ENCODE assay signal across 8 cellular contexts in the genomic region with DNA sequence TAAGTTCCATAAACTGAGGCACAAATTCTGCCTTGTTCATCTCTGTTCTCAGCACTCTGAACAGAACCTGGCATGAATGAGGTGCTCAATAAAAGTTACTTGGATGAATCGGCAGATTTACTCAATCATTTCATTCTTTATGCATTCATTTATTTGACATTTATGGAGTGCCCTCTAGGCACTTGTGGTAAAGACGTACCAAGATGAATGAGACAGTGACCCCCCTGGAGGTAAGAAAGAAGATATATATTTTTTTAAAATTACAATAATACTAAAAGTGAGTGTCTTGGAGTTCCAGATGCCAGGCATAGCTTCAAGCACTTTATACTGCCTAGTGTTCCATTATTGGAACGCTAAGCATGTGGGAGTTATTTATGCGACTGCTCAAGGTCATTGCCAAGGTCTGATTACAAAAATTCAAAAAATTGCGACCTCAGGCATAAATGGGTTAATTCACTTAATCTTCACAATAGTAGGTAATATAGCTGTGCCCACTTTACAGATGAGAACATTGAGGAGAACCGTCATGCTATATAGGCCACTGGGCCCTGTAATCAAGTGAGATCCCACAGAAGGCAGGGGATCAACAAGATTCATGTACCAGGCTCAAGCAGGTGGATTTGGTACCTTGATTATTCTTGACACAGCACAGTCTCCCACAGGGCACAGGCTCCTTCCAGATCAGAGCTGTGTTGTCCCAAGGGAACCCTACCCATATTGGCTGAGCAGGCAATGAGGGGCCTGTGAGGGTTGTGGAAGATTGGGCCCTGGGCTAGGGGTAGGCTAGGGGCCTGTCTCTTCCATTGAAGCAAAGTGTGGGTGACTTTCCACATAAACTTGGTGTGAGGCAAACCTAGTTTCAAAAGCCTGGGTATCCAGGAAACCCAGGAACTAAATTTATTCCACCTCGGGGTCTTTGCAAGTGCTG. TPM values are rescaled to one million over a fixed set of nuclear protein-coding genes. Genes with fewer than 3 reads are reported as not detected.
A peak's percentile ranks its signal among the peaks of the same experiment; 100 is the strongest.
DNase-seq lines count a peak whose midpoint lies in the region; ATAC-seq and TF ChIP-seq lines count a peak whose summit lies in the region.

No MANE protein-coding gene starts in this region.

- H3K27me3 Mint-ChIP-seq in activated B cell treated with CpG ODN at 0.5 μM for 24 hours, result no peaks in the 10 kb centered on the region

- peak overlapping the region in 1 of 2 experiments; percentile 39; a peak in 1 of 4 replicates for H3K4me3 ChIP-seq in SK-N-SH (ENCODE audit: low read depth in 2 of 2, low read length in 1 of 2)
- H3K4me3 ChIP-seq in iPS-18c (ENCODE audit: insufficient read depth, low read depth, low read length), result peak overlapping the region; percentile 49; the same call in 1 of the 2 replicates
- peak overlapping the region in 3 of 4 donors; percentile 36 to 48 (median 37) for H3K4me3 ChIP-seq in stomach

- no peaks in the 10 kb centered on the region for H3K9me3 ChIP-seq in SK-N-SH
- no peaks in the 10 kb centered on the region for H3K9me3 ChIP-seq in iPS-18c (ENCODE audit: control insufficient read depth, insufficient read depth, low read length)
- no peaks in the 10 kb centered on the region for H3K9me3 ChIP-seq in stomach

- no peaks in the 10 kb centered on the region for H3K36me3 Mint-ChIP-seq in activated B cell treated with CpG ODN at 0.5 μM for 24 hours (ENCODE audit: low read depth)

- H3K36me3 ChIP-seq in SK-N-SH (replicated peaks in 1 of 2; ENCODE audit: control insufficient read depth in 1 of 2, insufficient read depth in 2 of 2, low read length in 1 of 2), result no peaks in the 10 kb centered on the region
- no peaks in the 10 kb centered on the region for H3K36me3 ChIP-seq in stomach

- H4K20me1 ChIP-seq in SK-N-SH (ENCODE audit: insufficient read depth), result no peaks in the 10 kb centered on the region

- 0 out of 2 replicates have a peak overlapping the region, but pooled peaks have one; percentile 61 for H2AFZ ChIP-seq in SK-N-SH (ENCODE audit: low read depth)

- intact Hi-C loops in activated B cell treated with CpG ODN at 0.5 μM for 24 hours (cut with micrococcal nuclease) (loop anchor here (1.0 to 2.0 kb wide), 4 partner anchors 73 to 203 kb away; no protein-coding TSS in a partner anchor), stomach (cut with DNase I; ENCODE audit: low total_unique reads) (no loop called here)

- peak overlapping the region; percentile 73 for H3K4me3 Mint-ChIP-seq in activated B cell treated with CpG ODN at 0.5 μM for 24 hours

- H3K27ac Mint-ChIP-seq in activated B cell treated with CpG ODN at 0.5 μM for 24 hours, result peak overlapping the region; percentile 77

- 80% methylated on average over 7 of the region's 7 CpGs for WGBS in SK-N-SH (ENCODE audit: low lambda C conversion rate)
- WGBS in stomach, 5 donors, result 80 to 86% (median 82%) methylated on average over 7 of the region's 7 CpGs

- H3K4me1 Mint-ChIP-seq in activated B cell treated with CpG ODN at 0.5 μM for 24 hours, result peaks cover 31% of the 10 kb centered on the region

- H3F3A ChIP-seq in SK-N-SH (replicated peaks; ENCODE audit: insufficient read depth), result peaks cover 10% of the 10 kb centered on the region

- TF ChIP-seq CTCF in SK-N-SH (IDR thresholded peaks at IDR 0.05) (no peak), activated B cell treated with CpG ODN at 0.5 μM for 24 hours (IDR thresholded peaks at IDR 0.05) (no peak), stomach (IDR thresholded peaks at IDR 0.05) (no peak)

- H3K79me2 ChIP-seq in SK-N-SH (ENCODE audit: insufficient read depth), result no peaks in the 10 kb centered on the region

- H3K4me1 ChIP-seq in SK-N-SH (ENCODE audit: control insufficient read depth in 1 of 2, insufficient read depth in 2 of 2, low read depth in 1 of 2, low read length in 1 of 2), result peaks cover 7 to 25% of the 10 kb centered on the region in 2 experiments; a peak in 3 of 4 replicates
- peaks cover 39 to 77% (median 60%) of the 10 kb centered on the region in 4 donors for H3K4me1 ChIP-seq in stomach

- TF ChIP-seq POLR2A in stomach (IDR thresholded peaks at IDR 0.05), result no peak

- CTCF ChIA-PET in SK-N-SH (lab: Yijun Ruan, JAX) (interaction anchor here (0.7 to 1.7 kb wide), 5 partner anchors 9 to 107 kb away, joined by 3 to 6 read pairs (median 4); a partner anchor contains a TSS), activated B cell treated with CpG ODN at 0.5 μM for 24 hours (lab: Charles Lee) (interaction anchor here (2.0 kb wide), 1 partner anchor 107 kb away, joined by 5 read pairs; no protein-coding TSS in a partner anchor)

- H3K9me2 ChIP-seq in SK-N-SH, result no peaks in the 10 kb centered on the region

- no peak overlapping the region for H3K27ac ChIP-seq in SK-N-SH (ENCODE audit: low read depth in 2 of 2, low read length in 1 of 2)
- peak overlapping the region; percentile 5 to 94 (median 92) for H3K27ac ChIP-seq in stomach

- H3K9ac ChIP-seq in SK-N-SH, result no peak overlapping the region

- POLR2A ChIA-PET in SK-N-SH (lab: Yijun Ruan, JAX), result no interaction called here
- POLR2A ChIA-PET in activated B cell treated with CpG ODN at 0.5 μM for 24 hours (lab: Charles Lee), result no interaction called here

- TF ChIP-seq EP300 in SK-N-SH (IDR thresholded peaks at IDR 0.05; ENCODE audit: borderline replicate concordance in 1 of 2, low read depth in 1 of 2, low read length in 1 of 2) (no peak), stomach (IDR thresholded peaks at IDR 0.05) (no peak)

- DNase-seq in SK-N-SH (no peak), activated B cell treated with CpG ODN at 0.5 μM for 24 hours (no peak), stomach (no peak), D341Med (ENCODE audit: low spot score) (no peak), NCI-H2196 (lab: John Stamatoyannopoulos, UW; ENCODE audit: unreplicated experiment) (no peak), iPS-NIHi11 (ENCODE audit: low spot score) (no peak)

- H3K9me3 Mint-ChIP-seq in activated B cell treated with CpG ODN at 0.5 μM for 24 hours, result no peaks in the 10 kb centered on the region

- TF ChIP-seq RAD21 in SK-N-SH (IDR thresholded peaks at IDR 0.05; ENCODE audit: low read length), result no peak

- ATAC-seq in SK-N-SH treated with all-trans-retinoic acid at 6 μM for 48 hours, result no peak
- ATAC-seq in activated B cell treated with CpG ODN at 0.5 μM for 24 hours (ENCODE audit: low read depth), result no peak

- no peak overlapping the region for H3K4me2 ChIP-seq in SK-N-SH

- H3K27me3 ChIP-seq in SK-N-SH (ENCODE audit: insufficient read depth), result no peaks in the 10 kb centered on the region
- H3K27me3 ChIP-seq in stomach, result no peaks in the 10 kb centered on the region

TF ChIP-seq in SK-N-SH, 30 proteins besides CTCF, POLR2A, EP300 and RAD21 (continues in another document):
- no peak for TF ChIP-seq SMC3 (IDR thresholded peaks at IDR 0.05; ENCODE audit: low read depth, low read length)
- no peak for TF ChIP-seq ELF1 (IDR thresholded peaks at IDR 0.05)
- no peak for TF ChIP-seq MEF2A (IDR thresholded peaks at IDR 0.05; ENCODE audit: borderline replicate concordance, low read depth)
- TF ChIP-seq, protein P1, sequence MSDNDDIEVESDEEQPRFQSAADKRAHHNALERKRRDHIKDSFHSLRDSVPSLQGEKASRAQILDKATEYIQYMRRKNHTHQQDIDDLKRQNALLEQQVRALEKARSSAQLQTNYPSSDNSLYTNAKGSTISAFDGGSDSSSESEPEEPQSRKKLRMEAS (IDR thresholded peaks at IDR 0.05; ENCODE audit: low read depth), result no peak
- TF ChIP-seq RCOR1 (IDR thresholded peaks at IDR 0.05; ENCODE audit: low read length), result no peak
- TF ChIP-seq, protein P2, sequence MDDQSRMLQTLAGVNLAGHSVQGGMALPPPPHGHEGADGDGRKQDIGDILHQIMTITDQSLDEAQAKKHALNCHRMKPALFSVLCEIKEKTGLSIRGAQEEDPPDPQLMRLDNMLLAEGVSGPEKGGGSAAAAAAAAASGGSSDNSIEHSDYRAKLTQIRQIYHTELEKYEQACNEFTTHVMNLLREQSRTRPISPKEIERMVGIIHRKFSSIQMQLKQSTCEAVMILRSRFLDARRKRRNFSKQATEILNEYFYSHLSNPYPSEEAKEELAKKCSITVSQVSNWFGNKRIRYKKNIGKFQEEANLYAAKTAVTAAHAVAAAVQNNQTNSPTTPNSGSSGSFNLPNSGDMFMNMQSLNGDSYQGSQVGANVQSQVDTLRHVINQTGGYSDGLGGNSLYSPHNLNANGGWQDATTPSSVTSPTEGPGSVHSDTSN (IDR thresholded peaks at IDR 0.05), result no peak
- TF ChIP-seq NFIC (IDR thresholded peaks at IDR 0.05; ENCODE audit: borderline replicate concordance), result no peak

TF ChIP-seq in SK-N-SH treated with all-trans-retinoic acid at 6 μM for 48 hours, 23 proteins besides CTCF, POLR2A, EP300 and RAD21:
- TF ChIP-seq CSDC2 (CRISPR knock-in tag; IDR thresholded peaks at IDR 0.05) (no peak), ZNF565 (CRISPR knock-in tag; conservative IDR thresholded peaks at IDR 0.05; ENCODE audit: low read depth) (no peak), PPARA (CRISPR knock-in tag; IDR thresholded peaks at IDR 0.05; ENCODE audit: borderline replicate concordance) (no peak)
TF ChIP-seq in SK-N-SH treated with all-trans-retinoic acid at 6 μM for 48 hours: peak in this region for 0.

RNA-seq across cellular contexts. Expression of a gene that starts 10.7 kb away (rescaled TPM):
- not detected in 2 replicates for polyA plus RNA-seq in SK-N-SH (2012; rRNA removed)
- polyA plus RNA-seq in SK-N-SH (2012; cell fraction: cytosol; rRNA removed), result not detected in 2 replicates
- 0.02 TPM in 1 of 2 replicates, not detected in the other for polyA plus RNA-seq in SK-N-SH (2012; cell fraction: nucleus; rRNA removed)
- 0.29 and 0.60 TPM in 2 replicates for total RNA-seq in activated B cell treated with CpG ODN at 0.5 μM for 24 hours
- total RNA-seq in stomach, result under 1 TPM in 2 of 5 donors, not detected in 3; under 0.01 to 0.18 TPM
- polyA plus RNA-seq in stomach, result 1 to 10 TPM in 1 of 3 donors, under 1 TPM in 2; 0.08 to 1.1 (median 0.56) TPM

RNA-seq across cellular contexts. Expression of a gene that starts 28.3 kb away (rescaled TPM):
- polyA plus RNA-seq in SK-N-SH (2012; rRNA removed) (24.5 and 26.3 TPM in 2 replicates), stomach (10 to 100 TPM; 16.8 to 18.0 (median 17.8) TPM)
- polyA plus RNA-seq in SK-N-SH (2012; cell fraction: cytosol; rRNA removed), result 12.5 and 13.2 TPM in 2 replicates
- polyA plus RNA-seq in SK-N-SH (2012; cell fraction: nucleus; rRNA removed), result 43.9 and 63.0 TPM in 2 replicates
- total RNA-seq in activated B cell treated with CpG ODN at 0.5 μM for 24 hours (17.5 and 18.1 TPM in 2 replicates), stomach (10 to 100 TPM; 20.4 to 62.3 (median 35.3) TPM)

Comparison
In these comparisons a context has a peak if more than half of its experiments do, and no peak if none do; other contexts are left out.
1. H3K27ac ChIP-seq: peak in stomach (5 of 5); none in SK-N-SH (0 of 2).